Comparison of ENCODE assay signal across 21 cellular contexts in the genomic region with DNA sequence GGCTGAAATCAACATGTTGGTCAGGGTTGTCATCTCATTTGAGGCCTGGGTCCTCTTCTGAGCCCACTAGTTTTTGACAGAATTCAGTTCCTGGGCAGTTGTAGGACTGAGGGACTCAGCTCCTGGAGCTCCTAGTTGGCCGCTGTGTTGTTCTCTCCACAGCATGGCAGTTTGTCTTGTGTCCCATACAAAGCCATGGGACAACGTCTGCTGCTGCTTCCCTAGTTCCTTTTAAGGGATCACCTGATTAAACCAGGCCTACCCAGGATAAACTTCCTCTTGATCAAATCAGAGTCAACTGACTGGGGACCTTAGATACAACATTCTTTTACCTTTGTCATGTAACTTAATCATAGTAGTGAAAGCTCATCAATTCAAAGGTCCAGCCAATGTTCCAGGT.
"Had no signal": no experiment of that assay in that cellular context is flagged by ENCODE, and none has a peak within 500 bp of the region (broad histone marks: within the 10 kb centered on the region; RNA-seq: fewer than 3 reads in every experiment).

No MANE protein-coding gene starts in this region.

- H3K9me3 Mint-ChIP-seq: activated CD4-positive, alpha-beta T cell treated with anti-CD3 and anti-CD28 coated beads, Interleukin-2, amount 10 ng/mL, durations not matched to agents 7 days and 5 days; activated naive CD8-positive, alpha-beta T cell treated with anti-CD3 and anti-CD28 coated beads, Interleukin-2, amount 10 ng/mL, durations not matched to agents 7 days and 5 days; nephron progenitor cell; stimulated activated naive CD8-positive, alpha-beta T cell treated with anti-CD3 and anti-CD28 coated beads, Interleukin-15, amount 100 ng/mL, for 72 hours; T-helper 2 cell treated with Interferon-gamma antibody and Interleukin-4, amounts not matched to agents 5 μg/mL and 100 μg/mL, for 36 hours had no signal

- H3K27ac Mint-ChIP-seq: activated CD4-positive, alpha-beta T cell treated with anti-CD3 and anti-CD28 coated beads, Interleukin-2, amount 10 ng/mL, durations not matched to agents 7 days and 5 days; nephron progenitor cell; T-helper 2 cell treated with Interferon-gamma antibody and Interleukin-4, amounts not matched to agents 5 μg/mL and 100 μg/mL, for 36 hours had no signal

- H3K4me3 ChIP-seq: skin epidermis had no signal

- H3K4me3 Mint-ChIP-seq: activated CD4-positive, alpha-beta T cell treated with anti-CD3 and anti-CD28 coated beads, Interleukin-2, amount 10 ng/mL, durations not matched to agents 7 days and 5 days; activated naive CD8-positive, alpha-beta T cell treated with anti-CD3 and anti-CD28 coated beads, Interleukin-2, amount 10 ng/mL, durations not matched to agents 7 days and 5 days; nephron progenitor cell; T-helper 2 cell treated with Interferon-gamma antibody and Interleukin-4, amounts not matched to agents 5 μg/mL and 100 μg/mL, for 36 hours had no signal

- H3K36me3 ChIP-seq: brain microvascular endothelial cell had no signal

- H3K27me3 ChIP-seq: brain microvascular endothelial cell had no signal

- H3K36me3 Mint-ChIP-seq: activated naive CD8-positive, alpha-beta T cell treated with anti-CD3 and anti-CD28 coated beads, Interleukin-2, amount 10 ng/mL, durations not matched to agents 7 days and 5 days had no signal

- DNase-seq: activated CD4-positive, alpha-beta T cell treated with anti-CD3 and anti-CD28 coated beads, Interleukin-2, amount 10 ng/mL, durations not matched to agents 7 days and 5 days; activated CD4-positive, CD25-positive, alpha-beta regulatory T cell; activated CD8-positive, alpha-beta memory T cell treated with anti-CD3 and anti-CD28 coated beads for 24 hours; activated gamma-delta T cell treated with Interleukin-2 at 50 U/mL for 16 hours; activated naive CD8-positive, alpha-beta T cell treated with anti-CD3 and anti-CD28 coated beads, Interleukin-2, amount 10 ng/mL, durations not matched to agents 7 days and 5 days; anterior cingulate cortex; brain microvascular endothelial cell; cortex of kidney; effector CD8-positive, alpha-beta T cell; foreskin fibroblast; glutamatergic neuron; hypothalamus; left ventricle myocardium superior; mesendoderm; nephron progenitor cell; occipital lobe; stimulated activated CD4-positive, alpha-beta T cell treated with anti-CD3 and anti-CD28 coated beads, Interleukin-4, amount 100 ng/mL, for 4 hours; stimulated activated CD8-positive, alpha-beta memory T cell treated with anti-CD3 and anti-CD28 coated beads, Interleukin-4, amount 100 ng/mL, for 48 hours; stimulated activated naive CD8-positive, alpha-beta T cell treated with anti-CD3 and anti-CD28 coated beads, Interleukin-15, amount 100 ng/mL, for 72 hours had no signal

- ATAC-seq: left ventricle myocardium superior had no signal

- H3K27ac ChIP-seq: brain microvascular endothelial cell had no signal

- H3K27me3 Mint-ChIP-seq: activated CD4-positive, alpha-beta T cell treated with anti-CD3 and anti-CD28 coated beads, Interleukin-2, amount 10 ng/mL, durations not matched to agents 7 days and 5 days; activated naive CD8-positive, alpha-beta T cell treated with anti-CD3 and anti-CD28 coated beads, Interleukin-2, amount 10 ng/mL, durations not matched to agents 7 days and 5 days; stimulated activated naive CD8-positive, alpha-beta T cell treated with anti-CD3 and anti-CD28 coated beads, Interleukin-15, amount 100 ng/mL, for 72 hours had no signal
